In genomic region chr19:38617764-38618589, GRCh38 we compare ENCODE assay signal across 8 cellular contexts. TPM values are rescaled to one million over a fixed set of nuclear protein-coding genes. Genes with fewer than 3 reads are reported as not detected.
DNase-seq lines count a peak whose midpoint lies in the region; ATAC-seq and TF ChIP-seq lines count a peak whose summit lies in the region.

Gene MAP4K1, minus strand, starts transcription at chr19:38617953. Its CDS starts 58 bp downstream, at chr19:38617895.

- WGBS in esophagus muscularis mucosa, result 39% methylated on average over 5 of the region's 28 CpGs
- no CpG with 5 or more reads among the region's 28 CpGs for WGBS in neuronal stem cell (ENCODE audit: extremely low coverage in 2 of 2, insufficient read length in 2 of 2, insufficient replicate concordance in 1 of 2), 2 donors
- 5 to 33% methylated on average over 9 to 13 of the region's 28 CpGs for WGBS in thyroid gland, 2 donors

- H3K18ac ChIP-seq in neuronal stem cell (ENCODE audit: low read length), result peak within 1 kb of the TSS; percentile 98

- H3K4me3 ChIP-seq in esophagus muscularis mucosa (peak within 1 kb of the TSS; percentile 71 to 91 (median 82)), neuronal stem cell (ENCODE audit: low read length in 2 of 2) (peak within 1 kb of the TSS; percentile 85 to 90), thyroid gland (replicated peaks in 1 of 3) (peak within 1 kb of the TSS; percentile 35 to 97 (median 68))

- H3K79me1 ChIP-seq in neuronal stem cell (ENCODE audit: low read depth, low read length), result peaks cover 8% of the 10 kb centered on the region

- H4K91ac ChIP-seq in neuronal stem cell (ENCODE audit: low read depth, low read length, poor library complexity), result peak within 1 kb of the TSS; percentile 87

- H2BK120ac ChIP-seq in neuronal stem cell (ENCODE audit: low read depth, low read length), result no peak within 1 kb of the TSS

- H3K9ac ChIP-seq in neuronal stem cell (ENCODE audit: low read depth, low read length, poor library complexity), result peak within 1 kb of the TSS; percentile 95

- H3K23ac ChIP-seq in neuronal stem cell (ENCODE audit: low read depth, low read length, poor library complexity), result peak within 1 kb of the TSS; percentile 99

- intact Hi-C loops in esophagus muscularis mucosa (cut with DNase I) (loop anchor here (5.0 kb wide), 1 partner anchor 216 kb away; the partner anchor contains the start of gene FAM98C), thyroid gland (cut with DNase I) (no loop called here)

- H3K4me2 ChIP-seq in neuronal stem cell (ENCODE audit: insufficient read depth, low read length, poor library complexity, severe bottlenecking), result peak within 1 kb of the TSS; percentile 67

- H3K27me3 ChIP-seq in esophagus muscularis mucosa (no peaks in the 10 kb centered on the region), neuronal stem cell (ENCODE audit: control insufficient read depth in 3 of 3, insufficient read depth in 3 of 3, low read depth in 1 of 3, low read length in 3 of 3) (no peaks in the 10 kb centered on the region), thyroid gland (no peaks in the 10 kb centered on the region)

- H3K36me3 ChIP-seq in esophagus muscularis mucosa, result peaks cover 26 to 30% (median 28%) of the 10 kb centered on the region in 4 donors
- peaks cover 14 to 27% of the 10 kb centered on the region in 2 donors for H3K36me3 ChIP-seq in neuronal stem cell (replicated peaks in 1 of 2; ENCODE audit: control insufficient read depth in 2 of 2, insufficient read depth in 2 of 2, low read length in 2 of 2)
- peaks cover 12 to 24% of the 10 kb centered on the region in 2 donors for H3K36me3 ChIP-seq in thyroid gland

- H3K27ac ChIP-seq in esophagus muscularis mucosa (replicated peaks in 1 of 4) (peak within 1 kb of the TSS; percentile 87 to 92 (median 87)), neuronal stem cell (replicated peaks; ENCODE audit: low read length) (peak within 1 kb of the TSS; percentile 78), thyroid gland (peak within 1 kb of the TSS in 2 of 3 donors; percentile 37 to 56)

- peak within 1 kb of the TSS; percentile 32 for H3K14ac ChIP-seq in neuronal stem cell (ENCODE audit: low read length)

- H3K9me3 ChIP-seq in esophagus muscularis mucosa (no peaks in the 10 kb centered on the region), neuronal stem cell (replicated peaks in 1 of 2; ENCODE audit: control insufficient read depth in 2 of 2, insufficient read depth in 1 of 2, low read depth in 1 of 2, low read length in 2 of 2) (no peaks in the 10 kb centered on the region), thyroid gland (no peaks in the 10 kb centered on the region)

- H2AK5ac ChIP-seq in neuronal stem cell (ENCODE audit: low read depth, low read length), result peak within 1 kb of the TSS; percentile 98

- TF ChIP-seq POLR2A in esophagus muscularis mucosa (IDR thresholded peaks at IDR 0.05; ENCODE audit: low read depth), result no peak
- TF ChIP-seq POLR2A in thyroid gland (IDR thresholded peaks at IDR 0.05), result no peak

- ATAC-seq in GM18499 (IDR thresholded peaks at IDR 0.05; ENCODE audit: insufficient read depth, unreplicated experiment) (peak; percentile 43), HG02759 (IDR thresholded peaks at IDR 0.05; ENCODE audit: unreplicated experiment) (peak; percentile 74)

- peak; percentile 85 for DNase-seq in NCI-H345 treated with DMSO at 0.1 percent for 48 hours (lab: John Stamatoyannopoulos, UW; ENCODE audit: unreplicated experiment)
- peak; percentile 85 for DNase-seq in activated CD8-positive, alpha-beta memory T cell treated with anti-CD3 and anti-CD28 coated beads, Interleukin-2, amount 50 U/mL, for 48 hours
- no peak for DNase-seq in esophagus muscularis mucosa (ENCODE audit: extremely low spot score)
- DNase-seq in neuronal stem cell (ENCODE audit: low spot score), result no peak
- peak; percentile 7 to 39 for DNase-seq in thyroid gland
- DNase-seq in OCI-M2 (lab: John Stamatoyannopoulos, UW; ENCODE audit: unreplicated experiment), result no peak

- no peak for TF ChIP-seq EP300 in esophagus muscularis mucosa (IDR thresholded peaks at IDR 0.05)

- peak within 1 kb of the TSS; percentile 81 for H2AFZ ChIP-seq in neuronal stem cell (ENCODE audit: low read length)

- peak within 1 kb of the TSS; percentile 28 for H3K4ac ChIP-seq in neuronal stem cell (ENCODE audit: low read length)

- H4K8ac ChIP-seq in neuronal stem cell (ENCODE audit: low read depth, low read length), result no peak within 1 kb of the TSS

- peak within 1 kb of the TSS; percentile 76 for H2BK15ac ChIP-seq in neuronal stem cell (ENCODE audit: low read length)

- H3K4me1 ChIP-seq in esophagus muscularis mucosa, result peaks cover 21 to 31% (median 23%) of the 10 kb centered on the region in 4 donors
- peaks cover 9 to 10% of the 10 kb centered on the region in 2 donors for H3K4me1 ChIP-seq in neuronal stem cell (ENCODE audit: control insufficient read depth in 2 of 2, insufficient read depth in 1 of 2, low read depth in 1 of 2, low read length in 2 of 2)
- H3K4me1 ChIP-seq in thyroid gland, result peaks cover 17% of the 10 kb centered on the region in 2 donors

- peak within 1 kb of the TSS; percentile 98 for H2BK12ac ChIP-seq in neuronal stem cell (ENCODE audit: low read length)

- TF ChIP-seq CTCF in esophagus muscularis mucosa (IDR thresholded peaks at IDR 0.05), result no peak
- TF ChIP-seq CTCF in thyroid gland (IDR thresholded peaks at IDR 0.05), result no peak

- H2BK5ac ChIP-seq in neuronal stem cell (ENCODE audit: low read length), result no peak within 1 kb of the TSS

RNA-seq across cellular contexts. Expression of gene MAP4K1, which starts in this region (rescaled TPM):
- total RNA-seq in esophagus muscularis mucosa, result 1 to 10 TPM; 1.2 to 4.5 (median 3.1) TPM
- polyA plus RNA-seq in neuronal stem cell (2013, experiment 1 of 2), result 3.0 TPM
- polyA plus RNA-seq in neuronal stem cell (2013, experiment 2 of 2), result 3.5 TPM
- 1 to 10 TPM in 3 of 4 donors, under 1 TPM in 1; 0.83 to 9.7 (median 2.2) TPM for total RNA-seq in thyroid gland

Comparison
In these comparisons a context has a peak if more than half of its experiments do, and no peak if none do; other contexts are left out.
1. DNase-seq: peak in NCI-H345 treated with DMSO at 0.1 percent for 48 hours (single experiment), activated CD8-positive, alpha-beta memory T cell treated with anti-CD3 and anti-CD28 coated beads, Interleukin-2, amount 50 U/mL, for 48 hours (single experiment) and thyroid gland (2 of 2); none in esophagus muscularis mucosa (single experiment), neuronal stem cell (single experiment) and OCI-M2 (single experiment).
2. Peak in every context shown above with its lines, with median percentiles within 50 percentile points of each other: H3K27ac ChIP-seq and H3K4me3 ChIP-seq.